ENCODE assay signal across 8 cellular contexts in the genomic region with DNA sequence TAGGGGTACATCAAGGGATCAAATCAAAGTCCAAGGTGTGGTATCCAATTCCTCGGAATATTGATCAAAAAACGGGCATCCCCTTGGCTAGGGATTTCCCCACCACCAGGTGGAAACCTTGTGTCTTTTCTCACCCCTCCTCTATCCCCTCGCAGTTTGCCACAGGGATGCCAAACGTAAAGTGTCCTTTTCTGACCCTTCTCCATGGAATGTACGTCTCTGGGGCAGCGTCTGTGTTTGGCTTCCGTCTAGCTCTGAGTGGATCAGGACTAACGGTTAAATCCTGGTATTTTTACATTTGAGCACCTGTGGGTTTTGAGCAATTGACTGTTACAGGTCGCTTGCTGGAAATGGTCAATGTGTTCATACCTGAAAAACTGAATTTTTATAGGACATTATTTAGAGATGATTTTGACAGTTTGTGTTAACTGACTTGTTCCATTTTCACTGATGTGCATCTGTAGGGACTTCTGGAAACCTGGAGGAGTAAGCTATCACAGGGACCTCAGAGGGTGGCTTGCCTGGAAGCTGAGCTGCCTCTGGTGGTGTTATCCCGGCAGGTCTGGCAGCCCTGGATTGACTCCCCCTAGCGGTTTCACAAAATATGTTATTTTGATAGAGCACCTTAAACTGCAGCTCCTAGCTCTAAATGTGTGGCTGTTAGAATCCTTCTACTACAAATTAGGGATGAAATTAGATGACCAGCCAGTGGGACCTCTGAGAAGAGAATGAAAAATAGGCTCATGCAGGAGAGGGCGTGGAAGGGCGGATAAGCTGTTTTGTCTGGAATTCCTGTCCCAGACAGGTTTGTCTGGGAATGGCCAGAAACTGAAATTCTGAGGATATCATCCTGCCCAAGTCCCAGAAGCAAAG. TPM values are rescaled to one million over a fixed set of nuclear protein-coding genes. Genes with fewer than 3 reads are reported as not detected.
DNase-seq lines count a peak whose midpoint lies in the region; ATAC-seq and TF ChIP-seq lines count a peak whose summit lies in the region.

No MANE protein-coding gene starts in this region.

- POLR2A ChIA-PET in GM10248 (lab: Yijun Ruan, JAX): no interaction called here
- POLR2A ChIA-PET in activated naive CD8-positive, alpha-beta T cell treated with anti-CD3 and anti-CD28 coated beads, Interleukin-2, amount 10 ng/mL, durations not matched to agents 7 days and 5 days (lab: Charles Lee): no interaction called here

- WGBS in prostate gland: 18% methylated on average over 13 of the region's 13 CpGs

- DNase-seq in GM10248 (ENCODE audit: extremely low spot score) (peak; percentile 59), HCEC 1CT (peak; percentile 61), RPMI8226 (peak; percentile 74), cardiac muscle cell (ENCODE audit: low read depth in 1 of 2, low spot score in 1 of 2) (peak; percentile 84 to 85), prostate gland (ENCODE audit: low spot score) (peak; percentile 53), mesenteric fat pad (ENCODE audit: low spot score) (no peak)
- DNase-seq in activated naive CD8-positive, alpha-beta T cell treated with anti-CD3 and anti-CD28 coated beads, Interleukin-2, amount 10 ng/mL, durations not matched to agents 7 days and 5 days: no peak

- no peaks in the 10 kb centered on the region for H4K20me1 ChIP-seq in Loucy (ENCODE audit: insufficient read depth, low read length, poor library complexity, severe bottlenecking)

- no peaks in the 10 kb centered on the region for H3K9me3 Mint-ChIP-seq in activated naive CD8-positive, alpha-beta T cell treated with anti-CD3 and anti-CD28 coated beads, Interleukin-2, amount 10 ng/mL, durations not matched to agents 7 days and 5 days

- no peaks in the 10 kb centered on the region; the same call in 1 of the 2 replicates for H3K79me2 ChIP-seq in Loucy (ENCODE audit: insufficient read depth, low read length)

- H3K9me3 ChIP-seq in Loucy (ENCODE audit: insufficient read depth, low read depth, low read length) (no peaks in the 10 kb centered on the region), cardiac muscle cell (ENCODE audit: low read depth) (no peaks in the 10 kb centered on the region), prostate gland (no peaks in the 10 kb centered on the region)

- H3K36me3 Mint-ChIP-seq in activated naive CD8-positive, alpha-beta T cell treated with anti-CD3 and anti-CD28 coated beads, Interleukin-2, amount 10 ng/mL, durations not matched to agents 7 days and 5 days: no peaks in the 10 kb centered on the region

- peak overlapping the region; percentile 71 for H3K27ac Mint-ChIP-seq in activated naive CD8-positive, alpha-beta T cell treated with anti-CD3 and anti-CD28 coated beads, Interleukin-2, amount 10 ng/mL, durations not matched to agents 7 days and 5 days

- ATAC-seq in activated naive CD8-positive, alpha-beta T cell treated with anti-CD3 and anti-CD28 coated beads, Interleukin-2, amount 10 ng/mL, durations not matched to agents 7 days and 5 days (ENCODE audit: low read depth): peak; percentile 67

- H2AFZ ChIP-seq in Loucy (ENCODE audit: low read length): peak overlapping the region; percentile 90

- H3K4me1 Mint-ChIP-seq in activated naive CD8-positive, alpha-beta T cell treated with anti-CD3 and anti-CD28 coated beads, Interleukin-2, amount 10 ng/mL, durations not matched to agents 7 days and 5 days: peaks cover 19% of the 10 kb centered on the region

- peak overlapping the region; percentile 65 for H3K4me3 Mint-ChIP-seq in activated naive CD8-positive, alpha-beta T cell treated with anti-CD3 and anti-CD28 coated beads, Interleukin-2, amount 10 ng/mL, durations not matched to agents 7 days and 5 days

- peak overlapping the region; percentile 69 for H3K4me3 ChIP-seq in Loucy (ENCODE audit: low read length, poor library complexity, severe bottlenecking)
- no peak overlapping the region for H3K4me3 ChIP-seq in cardiac muscle cell
- no peak overlapping the region for H3K4me3 ChIP-seq in prostate gland

- TF ChIP-seq CTCF in GM10248 (IDR thresholded peaks at IDR 0.05; ENCODE audit: control extremely low read depth, extremely low read depth, low read depth, missing control alignments): peak; percentile 51
- peak; percentile 75 for TF ChIP-seq CTCF in Loucy (conservative IDR thresholded peaks at IDR 0.05; ENCODE audit: low read length)
- TF ChIP-seq CTCF in cardiac muscle cell (IDR thresholded peaks at IDR 0.05; ENCODE audit: low read depth, low read length): peak; percentile 87
- TF ChIP-seq CTCF in prostate gland (IDR thresholded peaks at IDR 0.05): peak; percentile 61 to 84 (median 70)

- intact Hi-C loops in prostate gland (cut with DNase I): loop anchor here (10.0 kb wide), 1 partner anchor 668 kb away; no protein-coding TSS in a partner anchor

- no peaks in the 10 kb centered on the region for H3K27me3 ChIP-seq in Loucy (ENCODE audit: insufficient read depth, low read length, poor library complexity, severe bottlenecking)
- H3K27me3 ChIP-seq in cardiac muscle cell: no peaks in the 10 kb centered on the region
- H3K27me3 ChIP-seq in prostate gland (replicated peaks; ENCODE audit: insufficient read depth): no peaks in the 10 kb centered on the region

- peak overlapping the region; percentile 89 for H3K4me2 ChIP-seq in Loucy (ENCODE audit: low read depth, low read length, poor library complexity, severe bottlenecking)

- no peaks in the 10 kb centered on the region for H3F3A ChIP-seq in Loucy (ENCODE audit: low read depth)

- H3K27ac ChIP-seq in cardiac muscle cell (no peak overlapping the region), prostate gland (peak overlapping the region in 1 of 2 donors; percentile 56)

- no peaks in the 10 kb centered on the region for H3K36me3 ChIP-seq in Loucy (ENCODE audit: insufficient read depth, low read length)
- no peaks in the 10 kb centered on the region for H3K36me3 ChIP-seq in cardiac muscle cell
- H3K36me3 ChIP-seq in prostate gland: no peaks in the 10 kb centered on the region

- peaks cover 36% of the 10 kb centered on the region for H3K4me1 ChIP-seq in Loucy (ENCODE audit: insufficient read depth, low read length, poor library complexity, severe bottlenecking)
- H3K4me1 ChIP-seq in cardiac muscle cell (ENCODE audit: low read depth): peaks cover 23% of the 10 kb centered on the region
- H3K4me1 ChIP-seq in prostate gland (replicated peaks): no peaks in the 10 kb centered on the region

- no peaks in the 10 kb centered on the region for H3K9me2 ChIP-seq in Loucy (replicated peaks; ENCODE audit: low read depth, low read length)

- CTCF ChIA-PET in GM10248 (lab: Yijun Ruan, JAX): interaction anchor here (0.8 to 12.1 kb wide), 12 partner anchors 11 to 627 kb away, joined by 3 to 176 read pairs (median 4); a partner anchor contains a TSS

- peaks cover 9% of the 10 kb centered on the region for H3K27me3 Mint-ChIP-seq in activated naive CD8-positive, alpha-beta T cell treated with anti-CD3 and anti-CD28 coated beads, Interleukin-2, amount 10 ng/mL, durations not matched to agents 7 days and 5 days

- no peak for TF ChIP-seq POLR2A in prostate gland (IDR thresholded peaks at IDR 0.05)

- H3K9ac ChIP-seq in Loucy (ENCODE audit: low read depth, low read length, poor library complexity, severe bottlenecking): peak overlapping the region; percentile 63

RNA-seq across cellular contexts. Expression of a gene that starts 8.8 kb away (rescaled TPM):
- 10 to 100 TPM; 10.8 to 11.0 TPM for total RNA-seq in activated naive CD8-positive, alpha-beta T cell treated with anti-CD3 and anti-CD28 coated beads, Interleukin-2, amount 10 ng/mL, durations not matched to agents 7 days and 5 days
- total RNA-seq in cardiac muscle cell: 36.5 and 57.1 TPM in 2 replicates
- 66.9 and 90.8 TPM in 2 replicates for polyA plus RNA-seq in cardiac muscle cell
- 100 to 1,000 TPM; 101 to 135 TPM for total RNA-seq in prostate gland
- total RNA-seq in mesenteric fat pad: 53.7 TPM

Comparison
In these comparisons a context has a peak if more than half of its experiments do, and no peak if none do; other contexts are left out.
1. DNase-seq: peak in GM10248 (single experiment), HCEC 1CT (single experiment), RPMI8226 (single experiment), cardiac muscle cell (2 of 2) and prostate gland (single experiment); none in activated naive CD8-positive, alpha-beta T cell treated with anti-CD3 and anti-CD28 coated beads, Interleukin-2, amount 10 ng/mL, durations not matched to agents 7 days and 5 days (single experiment) and mesenteric fat pad (single experiment).
2. Peak in every context shown above with its lines, with median percentiles within 50 percentile points of each other: CTCF ChIP-seq.